In the genomic region with DNA sequence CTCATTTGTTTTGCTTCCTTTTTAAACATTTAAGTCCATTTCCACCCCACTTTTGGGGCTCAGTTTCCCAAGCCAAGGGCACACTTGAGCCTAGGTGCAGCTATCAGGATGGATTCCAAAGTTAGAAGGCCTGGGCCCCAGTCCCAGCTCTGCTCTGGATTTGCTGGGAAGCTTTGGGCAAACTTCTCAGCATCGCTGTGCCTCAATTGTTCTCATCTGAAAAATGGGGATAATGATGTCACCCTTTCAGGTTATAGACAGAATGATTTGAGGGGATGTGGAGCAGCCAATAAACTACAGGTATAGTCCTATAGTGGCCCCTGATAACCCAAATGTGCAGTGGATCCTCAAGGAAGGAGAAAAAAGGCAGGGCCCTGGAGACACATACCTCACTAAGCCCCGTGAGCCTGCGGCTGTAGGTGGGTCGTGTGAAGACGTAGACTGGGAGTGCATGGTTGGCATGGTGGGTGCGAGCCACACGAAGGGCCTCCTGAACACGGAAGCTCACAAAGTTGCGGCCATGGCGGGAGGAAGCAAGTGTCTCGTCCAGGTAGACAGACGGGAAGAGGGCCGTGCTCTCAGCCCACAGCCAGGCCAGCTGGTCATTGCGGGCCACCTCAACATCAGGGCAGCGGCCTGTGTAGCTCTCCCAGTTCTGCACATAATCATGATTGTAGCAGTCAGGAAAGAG, we compare ENCODE assay signal across 10 cellular contexts. TPM values are rescaled to one million over a fixed set of nuclear protein-coding genes. Genes with fewer than 3 reads are reported as not detected.
DNase-seq lines count a peak whose midpoint lies in the region; ATAC-seq and TF ChIP-seq lines count a peak whose summit lies in the region.
"Had no signal": no experiment of that assay in that cellular context is flagged by ENCODE, and none has a peak within 500 bp of the region (broad histone marks: within the 10 kb centered on the region; RNA-seq: fewer than 3 reads in every experiment).

No MANE protein-coding gene starts in this region.

- no peak for TF ChIP-seq EP300 in sigmoid colon (IDR thresholded peaks at IDR 0.05)

- intact Hi-C loops in Caco-2 (cut with micrococcal nuclease; ENCODE audit: unreplicated experiment) (no loop called here), Panc1 (cut with micrococcal nuclease; ENCODE audit: unreplicated experiment) (no loop called here), sigmoid colon (cut with DNase I) (no loop called here)

- H3K27me3 Mint-ChIP-seq in Caco-2 (ENCODE audit: insufficient read depth, unreplicated experiment): no peaks in the 10 kb centered on the region
- no peaks in the 10 kb centered on the region for H3K27me3 Mint-ChIP-seq in T-helper 17 cell
- H3K27me3 Mint-ChIP-seq: activated T-cell treated with anti-CD3 and anti-CD28 coated beads, Interleukin-2, amount 50 U/mL, for 24 hours had no signal

- H3K4me1 Mint-ChIP-seq in Caco-2 (ENCODE audit: low read depth, unreplicated experiment) (peaks cover 17% of the 10 kb centered on the region), T-helper 17 cell (peaks cover 33% of the 10 kb centered on the region)

- H3K27ac ChIP-seq in Panc1 (ENCODE audit: low read length) (no peak overlapping the region), right atrium auricular region (peak overlapping the region; percentile 2 to 93), sigmoid colon (peak overlapping the region in 3 of 4 donors; percentile 13 to 92 (median 30))

- ATAC-seq in Panc1 (no peak), T-helper 17 cell (no peak)

- H3K9me3 Mint-ChIP-seq in Caco-2 (ENCODE audit: unreplicated experiment): no peaks in the 10 kb centered on the region
- H3K9me3 Mint-ChIP-seq: activated T-cell treated with anti-CD3 and anti-CD28 coated beads, Interleukin-2, amount 50 U/mL, for 24 hours had no signal

- no peaks in the 10 kb centered on the region for H3K27me3 ChIP-seq in Caco-2 (replicated peaks; ENCODE audit: control insufficient read depth, insufficient read depth, low read length)
- no peaks in the 10 kb centered on the region for H3K27me3 ChIP-seq in Panc1 (ENCODE audit: control insufficient read depth, insufficient read depth, low read length)
- no peaks in the 10 kb centered on the region for H3K27me3 ChIP-seq in right atrium auricular region
- H3K27me3 ChIP-seq in sigmoid colon: no peaks in the 10 kb centered on the region

- peaks cover 4% of the 10 kb centered on the region for H3K36me3 ChIP-seq in Caco-2 (ENCODE audit: control insufficient read depth, insufficient read depth, low read length)
- no peaks in the 10 kb centered on the region; the same call in 1 of the 2 replicates for H3K36me3 ChIP-seq in Panc1 (ENCODE audit: control insufficient read depth, insufficient read depth, low read length)
- peaks cover 26% of the 10 kb centered on the region for H3K36me3 ChIP-seq in right atrium auricular region
- H3K36me3 ChIP-seq in sigmoid colon: peaks cover 0 to 45% (median 6%) of the 10 kb centered on the region in 4 donors

- H3K36me3 Mint-ChIP-seq in Caco-2 (ENCODE audit: insufficient read depth, unreplicated experiment): peaks cover 44% of the 10 kb centered on the region
- no peaks in the 10 kb centered on the region for H3K36me3 Mint-ChIP-seq in T-helper 17 cell (ENCODE audit: low read depth)

- TF ChIP-seq CTCF in Caco-2 (IDR thresholded peaks at IDR 0.05; ENCODE audit: insufficient read depth in 1 of 2, low read depth in 1 of 2, low read length in 1 of 2, severe bottlenecking in 1 of 2, unreplicated experiment in 1 of 2) (no peak), Panc1 (IDR thresholded peaks at IDR 0.05) (no peak), right atrium auricular region (IDR thresholded peaks at IDR 0.05) (no peak), sigmoid colon (IDR thresholded peaks at IDR 0.05) (no peak)

- no peak overlapping the region for H3K27ac Mint-ChIP-seq in Caco-2 (ENCODE audit: unreplicated experiment)
- H3K27ac Mint-ChIP-seq in T-helper 17 cell: no peak overlapping the region

- CTCF ChIA-PET in Caco-2 (lab: Charles Lee) (interaction anchor here (1.4 kb wide), 1 partner anchor 18 kb away, joined by 3 read pairs; no protein-coding TSS in a partner anchor), Panc1 (lab: Charles Lee) (no interaction called here)

- 90% methylated on average over 15 of the region's 15 CpGs for WGBS in sigmoid colon, 2 donors

- no peak overlapping the region for H3K4me3 ChIP-seq in Caco-2 (ENCODE audit: low read depth, low read length)
- H3K4me3 ChIP-seq in Panc1 (ENCODE audit: low read depth in 2 of 2, low read length in 2 of 2): no peak overlapping the region
- H3K4me3 ChIP-seq in right atrium auricular region: peak overlapping the region; percentile 52 to 70
- H3K4me3 ChIP-seq in sigmoid colon: peak overlapping the region in 2 of 4 donors; percentile 72 to 84

- peaks cover 31% of the 10 kb centered on the region for H3K4me1 ChIP-seq in Caco-2
- peaks cover 20% of the 10 kb centered on the region for H3K4me1 ChIP-seq in Panc1 (ENCODE audit: control insufficient read depth, insufficient read depth, low read length)
- H3K4me1 ChIP-seq in right atrium auricular region: peaks cover 0 to 70% of the 10 kb centered on the region in 2 donors
- peaks cover 0 to 61% (median 55%) of the 10 kb centered on the region in 4 donors for H3K4me1 ChIP-seq in sigmoid colon

- H3K4me3 Mint-ChIP-seq in Caco-2 (ENCODE audit: unreplicated experiment) (peak overlapping the region; percentile 62), T-helper 17 cell (no peak overlapping the region)

- in situ Hi-C loops in Panc1 (cut with HindIII; ENCODE audit: low pct_unique_long_range_greater_than_20kb, low sequenced_read_pairs): no loop called here

- no peak for TF ChIP-seq POLR2A in sigmoid colon (IDR thresholded peaks at IDR 0.05)

- H3K9me3 ChIP-seq in Caco-2: no peaks in the 10 kb centered on the region
- H3K9me3 ChIP-seq in Panc1 (ENCODE audit: control insufficient read depth, insufficient read depth, low read depth, low read length): no peaks in the 10 kb centered on the region
- H3K9me3 ChIP-seq in right atrium auricular region: no peaks in the 10 kb centered on the region
- H3K9me3 ChIP-seq in sigmoid colon: no peaks in the 10 kb centered on the region
- no peaks in the 10 kb centered on the region for H3K9me3 ChIP-seq in T-helper 17 cell (ENCODE audit: control insufficient read depth, low read length, poor library complexity, severe bottlenecking)

- DNase-seq in Caco-2: no peak
- no peak for DNase-seq in Panc1 (ENCODE audit: low read depth, low spot score)
- DNase-seq in right atrium auricular region (ENCODE audit: low spot score): no peak
- DNase-seq in sigmoid colon: no peak
- no peak for DNase-seq in NCI-H187 (lab: John Stamatoyannopoulos, UW)
- no peak for DNase-seq in T-helper 17 cell
- DNase-seq in EL: no peak
- DNase-seq in stimulated activated CD4-positive, alpha-beta T cell treated with anti-CD3 and anti-CD28 coated beads, Interleukin-12 subunit alpha, Interleukin-12 subunit beta, amount 100 ng/mL, for 4 hours: no peak
- DNase-seq: activated T-cell treated with anti-CD3 and anti-CD28 coated beads, Interleukin-2, amount 50 U/mL, for 24 hours; stimulated activated CD4-positive, alpha-beta T cell treated with anti-CD3 and anti-CD28 coated beads, Interleukin-2, amount 100 ng/mL, for 24 hours had no signal

- no TSS peak for BruUV-seq in Caco-2 (replicated peaks; lab: Mats Ljungman, UMichigan)
- TSS peak; percentile 63 for BruUV-seq in Panc1 (replicated peaks; lab: Mats Ljungman, UMichigan)

- POLR2A ChIA-PET in Caco-2 (lab: Charles Lee): no interaction called here
- POLR2A ChIA-PET in Panc1 (lab: Charles Lee): interaction anchor here (0.5 to 0.6 kb wide), 2 partner anchors 84 to 217 kb away, joined by 3 to 5 read pairs; a partner anchor contains a TSS

RNA-seq across cellular contexts. Expression of a gene that starts 3.2 kb away (rescaled TPM):
- total RNA-seq in Caco-2 (2022) (30.1 and 31.6 TPM in 2 replicates), Panc1 (2021; ENCODE audit: unreplicated experiment) (41.5 TPM), right atrium auricular region (100 to 1,000 TPM; 129 to 198 TPM), sigmoid colon (10 to 100 TPM; 41.6 to 62.6 (median 49.4) TPM), T-helper 17 cell (1 to 10 TPM; 1.6 to 2.1 TPM)
- 53.8 TPM for polyA plus RNA-seq in Panc1 (2012; ENCODE audit: insufficient read length)
- 10 to 100 TPM in 2 of 3 donors, 1 to 10 TPM in 1; 8.6 to 45.8 (median 13.8) TPM for polyA plus RNA-seq in sigmoid colon

RNA-seq across cellular contexts. Expression of a gene that starts 8.7 kb away (rescaled TPM):
- total RNA-seq in Caco-2 (2022): 34.9 and 38.3 TPM in 2 replicates
- total RNA-seq in Panc1 (2021; ENCODE audit: unreplicated experiment): 35.3 TPM
- 60.9 TPM for polyA plus RNA-seq in Panc1 (2012; ENCODE audit: insufficient read length)
- 10 to 100 TPM; 23.4 to 29.6 TPM for total RNA-seq in right atrium auricular region
- 10 to 100 TPM; 23.2 to 54.7 (median 38.0) TPM for total RNA-seq in sigmoid colon
- polyA plus RNA-seq in sigmoid colon: 10 to 100 TPM; 28.7 to 37.1 (median 33.0) TPM
- 10 to 100 TPM; 17.7 to 18.0 TPM for total RNA-seq in T-helper 17 cell

RNA-seq across cellular contexts. Expression of a gene that starts 16.0 kb away (rescaled TPM):
- total RNA-seq in Caco-2 (2022) (2.3 and 2.6 TPM in 2 replicates), Panc1 (2021; ENCODE audit: unreplicated experiment) (0.18 TPM), right atrium auricular region (10 to 100 TPM; 38.1 to 40.8 TPM), sigmoid colon (1 to 10 TPM; 3.5 to 7.2 (median 4.2) TPM), T-helper 17 cell (under 1 TPM in 1 of 2 donors, not detected in 1; 0.44 TPM)
- polyA plus RNA-seq in Panc1 (2012; ENCODE audit: insufficient read length): 0.24 TPM
- 10 to 100 TPM in 1 of 3 donors, 1 to 10 TPM in 2; 2.4 to 15.1 (median 9.5) TPM for polyA plus RNA-seq in sigmoid colon

RNA-seq across cellular contexts. Expression of a gene that starts 20.1 kb away (rescaled TPM):
- total RNA-seq in Caco-2 (2022): 5.2 and 6.8 TPM in 2 replicates
- total RNA-seq in Panc1 (2021; ENCODE audit: unreplicated experiment): 3.9 TPM
- polyA plus RNA-seq in Panc1 (2012; ENCODE audit: insufficient read length): 3.4 TPM
- 1 to 10 TPM in 1 of 2 donors, under 1 TPM in 1; 0.74 to 3.5 TPM for total RNA-seq in right atrium auricular region
- total RNA-seq in sigmoid colon: 1 to 10 TPM; 2.1 to 8.3 (median 3.4) TPM
- polyA plus RNA-seq in sigmoid colon: 1 to 10 TPM in 2 of 3 donors, under 1 TPM in 1; 0.60 to 4.4 (median 2.8) TPM
- 1 to 10 TPM; 2.7 to 3.7 TPM for total RNA-seq in T-helper 17 cell

RNA-seq across cellular contexts. Expression of a gene that starts 20.1 kb away (rescaled TPM):
- 6.7 and 8.2 TPM in 2 replicates for total RNA-seq in Caco-2 (2022)
- total RNA-seq in Panc1 (2021; ENCODE audit: unreplicated experiment): 7.2 TPM
- polyA plus RNA-seq in Panc1 (2012; ENCODE audit: insufficient read length): 5.5 TPM
- 10 to 100 TPM in 1 of 2 donors, 1 to 10 TPM in 1; 9.0 to 10.7 TPM for total RNA-seq in right atrium auricular region
- 1 to 10 TPM; 3.6 to 9.4 (median 7.6) TPM for total RNA-seq in sigmoid colon
- polyA plus RNA-seq in sigmoid colon: 1 to 10 TPM; 3.5 to 9.5 (median 4.2) TPM
- 10 to 100 TPM; 35.3 to 42.9 TPM for total RNA-seq in T-helper 17 cell

Comparison
In these comparisons a context has a peak if more than half of its experiments do, and no peak if none do; other contexts are left out.
1. H3K4me3 ChIP-seq: peak in right atrium auricular region (2 of 2); none in Caco-2 (single experiment) and Panc1 (0 of 2).
2. RNA of a gene that starts 3.2 kb away (total RNA-seq): 129 to 198 TPM in right atrium auricular region, 41.6 to 62.6 TPM in sigmoid colon, 41.5 TPM in Panc1 (single experiment) and 30.1 to 31.6 TPM in Caco-2; 1.6 to 2.1 TPM in T-helper 17 cell; every median in the first group is over 10 times any median in the second.
3. RNA of a gene that starts 16.0 kb away (total RNA-seq): 38.1 to 40.8 TPM in right atrium auricular region; 3.5 to 7.2 TPM in sigmoid colon, 2.3 to 2.6 TPM in Caco-2, 0.44 TPM in T-helper 17 cell and 0.18 TPM in Panc1 (single experiment); every median in the first group is over 4 times any median in the second.